ENCODE assay signal across 16 cellular contexts in the genomic region with DNA sequence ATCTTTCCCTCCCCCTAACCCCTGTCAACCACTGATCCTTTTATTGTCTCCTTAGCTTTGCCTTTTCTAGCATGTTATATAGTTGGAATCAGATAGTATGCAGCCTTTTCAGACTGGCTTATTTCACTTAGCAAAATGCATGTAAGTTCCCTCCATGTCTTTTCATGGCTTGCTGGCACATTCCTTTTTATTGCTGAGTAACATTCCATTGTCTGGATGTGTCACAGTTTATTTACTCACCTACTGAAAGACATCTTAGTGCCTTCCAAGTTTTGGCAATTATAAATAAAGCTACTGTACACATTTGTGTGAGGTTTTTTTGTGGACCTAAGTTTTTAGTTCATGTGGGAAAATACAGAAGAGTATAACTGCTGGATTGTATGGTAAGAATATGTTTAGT.
"Had no signal": no experiment of that assay in that cellular context is flagged by ENCODE, and none has a peak within 500 bp of the region (broad histone marks: within the 10 kb centered on the region; RNA-seq: fewer than 3 reads in every experiment).

No MANE protein-coding gene starts in this region.

- H3K36me3 Mint-ChIP-seq: neural progenitor cell had no signal

- H3K4me3 Mint-ChIP-seq: activated T-cell treated with anti-CD3 and anti-CD28 coated beads, Interleukin-2, amount 50 U/mL, for 4 hours; naive thymus-derived CD4-positive, alpha-beta T cell; neural progenitor cell; stimulated activated naive CD8-positive, alpha-beta T cell treated with anti-CD3 and anti-CD28 coated beads, Interleukin-15, Interleukin-2, amounts not matched to agents 100 ng/mL and 50 ng/mL, for 24 hours; T-helper 1 cell treated with Interleukin-12 subunit alpha and Interleukin-12 subunit beta and Interleukin-4 antibody, amounts not matched to agents 30 μg/mL and 1 μg/mL, for 36 hours had no signal

- ATAC-seq: activated T-cell treated with anti-CD3 and anti-CD28 coated beads, Interleukin-2, amount 50 U/mL, for 4 hours; naive thymus-derived CD4-positive, alpha-beta T cell had no signal

- H3K4me3 ChIP-seq: cardiac muscle cell, dorsolateral prefrontal cortex, neural progenitor cell, right atrium auricular region, tibial nerve had no signal

- H3K27me3 Mint-ChIP-seq: progenitor cell of endocrine pancreas had no signal

- H3K4me1 Mint-ChIP-seq: neural progenitor cell had no signal

- H3K27me3 ChIP-seq: cardiac muscle cell, dorsolateral prefrontal cortex, neural progenitor cell, right atrium auricular region, tibial nerve had no signal

- DNase-seq: activated CD4-positive, alpha-beta T cell treated with anti-CD3 and anti-CD28 coated beads, Interleukin-2, amount 50 U/mL, for 1 hour; activated CD8-positive, alpha-beta memory T cell treated with anti-CD3 and anti-CD28 coated beads, Interleukin-2, amount 50 U/mL, for 4 hours; activated effector memory CD4-positive, alpha-beta T cell treated with anti-CD3 and anti-CD28 coated beads, Interleukin-2, amount 50 U/mL, for 16 hours; activated naive CD4-positive, alpha-beta T cell treated with anti-CD3 and anti-CD28 coated beads, Interleukin-2, amount 50 U/mL, for 16 hours; activated T-cell treated with anti-CD3 and anti-CD28 coated beads, Interleukin-2, amount 50 U/mL, for 4 hours; dorsolateral prefrontal cortex; mesendoderm; naive thymus-derived CD4-positive, alpha-beta T cell had no signal

- H3K27ac ChIP-seq: cardiac muscle cell, dorsolateral prefrontal cortex, epithelial cell of prostate, neural progenitor cell, right atrium auricular region, tibial nerve had no signal

- H3K27ac Mint-ChIP-seq: naive thymus-derived CD4-positive, alpha-beta T cell; neural progenitor cell; progenitor cell of endocrine pancreas; stimulated activated naive CD8-positive, alpha-beta T cell treated with anti-CD3 and anti-CD28 coated beads, Interleukin-15, Interleukin-2, amounts not matched to agents 100 ng/mL and 50 ng/mL, for 24 hours; T-helper 1 cell treated with Interleukin-12 subunit alpha and Interleukin-12 subunit beta and Interleukin-4 antibody, amounts not matched to agents 30 μg/mL and 1 μg/mL, for 36 hours had no signal

- H3K36me3 ChIP-seq: cardiac muscle cell, neural progenitor cell, right atrium auricular region, tibial nerve had no signal

- H3K4me1 ChIP-seq: neural progenitor cell, right atrium auricular region, tibial nerve had no signal
